Comparison of ENCODE assay signal across 32 cellular contexts in genomic region chr2:80326861-80327260, GRCh38. TPM values are rescaled to one million over a fixed set of nuclear protein-coding genes. Genes with fewer than 3 reads are reported as not detected.
"Had no signal": no experiment of that assay in that cellular context is flagged by ENCODE, and none has a peak within 500 bp of the region (broad histone marks: within the 10 kb centered on the region; RNA-seq: fewer than 3 reads in every experiment).

No MANE protein-coding gene starts in this region.

- H3K9me3 ChIP-seq: ascending aorta, MG63, Peyer's patch, SJSA1 had no signal

- H3K27ac ChIP-seq: ascending aorta, cardiac muscle cell, Peyer's patch, SJSA1, WERI-Rb-1 had no signal

- H3K27me3 ChIP-seq: ascending aorta, cardiac muscle cell, SJSA1 had no signal

- DNase-seq: activated CD4-positive, alpha-beta memory T cell treated with anti-CD3 and anti-CD28 coated beads, Interleukin-2, amount 10 ng/mL, durations not matched to agents 7 days and 5 days; activated CD4-positive, alpha-beta T cell treated with anti-CD3 and anti-CD28 coated beads for 1 hour; activated CD4-positive, alpha-beta T cell treated with anti-CD3 and anti-CD28 coated beads for 48 hours; activated CD4-positive, CD25-positive, alpha-beta regulatory T cell; activated CD8-positive, alpha-beta memory T cell treated with anti-CD3 and anti-CD28 coated beads for 24 hours; activated CD8-positive, alpha-beta memory T cell treated with anti-CD3 and anti-CD28 coated beads, Interleukin-2, amount 10 ng/mL, durations not matched to agents 7 days and 5 days; activated CD8-positive, alpha-beta memory T cell treated with anti-CD3 and anti-CD28 coated beads, Interleukin-2, amount 50 U/mL, for 48 hours; activated effector memory CD4-positive, alpha-beta T cell treated with anti-CD3 and anti-CD28 coated beads, Interleukin-2, amount 50 U/mL, for 16 hours; activated naive CD4-positive, alpha-beta T cell treated with Interleukin-2 at 50 U/mL for 16 hours; activated naive CD8-positive, alpha-beta T cell treated with anti-CD3 and anti-CD28 coated beads, Interleukin-2, amount 10 ng/mL, durations not matched to agents 7 days and 5 days; activated T-cell treated with anti-CD3 and anti-CD28 coated beads, Interleukin-2, amount 50 U/mL, for 72 hours; KG1; NCI-H1048; NCI-H1105 treated with DMSO at 0.1 percent for 48 hours; NCI-H1436; NCI-H2029; NCI-H748 treated with DMSO at 0.1 percent for 48 hours; NK-92 treated with Interleukin-12 subunit alpha and Interleukin-12 subunit beta, amount 100 ng/mL, for 24 hours; Peyer's patch; SHP77 treated with DMSO at 0.1 percent for 48 hours; T1000 had no signal

- ATAC-seq: activated CD8-positive, alpha-beta memory T cell treated with anti-CD3 and anti-CD28 coated beads, Interleukin-2, amount 10 ng/mL, durations not matched to agents 7 days and 5 days; activated T-cell treated with anti-CD3 and anti-CD28 coated beads, Interleukin-2, amount 50 U/mL, for 72 hours; activated T-helper 17 cell treated with anti-CD3 and anti-CD28 coated beads, Interleukin-2, amount 50 U/mL, for 72 hours; PC-3 had no signal

- H3K4me1 Mint-ChIP-seq: activated CD4-positive, alpha-beta memory T cell treated with anti-CD3 and anti-CD28 coated beads, Interleukin-2, amount 10 ng/mL, durations not matched to agents 7 days and 5 days; activated CD8-positive, alpha-beta memory T cell treated with anti-CD3 and anti-CD28 coated beads, Interleukin-2, amount 10 ng/mL, durations not matched to agents 7 days and 5 days; activated naive CD4-positive, alpha-beta T cell treated with anti-CD3 and anti-CD28 coated beads, Interleukin-2, amount 50 U/mL, for 24 hours; activated naive CD8-positive, alpha-beta T cell treated with anti-CD3 and anti-CD28 coated beads, Interleukin-2, amount 10 ng/mL, durations not matched to agents 7 days and 5 days; activated T-helper 17 cell treated with anti-CD3 and anti-CD28 coated beads, Interleukin-2, amount 50 U/mL, for 72 hours had no signal

- H3K4me1 ChIP-seq: ascending aorta, Peyer's patch, SJSA1 had no signal

- H3K27ac Mint-ChIP-seq: activated CD4-positive, alpha-beta memory T cell treated with anti-CD3 and anti-CD28 coated beads, Interleukin-2, amount 10 ng/mL, durations not matched to agents 7 days and 5 days; activated CD8-positive, alpha-beta memory T cell treated with anti-CD3 and anti-CD28 coated beads, Interleukin-2, amount 10 ng/mL, durations not matched to agents 7 days and 5 days; activated naive CD4-positive, alpha-beta T cell treated with anti-CD3 and anti-CD28 coated beads, Interleukin-2, amount 50 U/mL, for 24 hours; activated naive CD8-positive, alpha-beta T cell treated with anti-CD3 and anti-CD28 coated beads, Interleukin-2, amount 10 ng/mL, durations not matched to agents 7 days and 5 days; activated T-cell treated with anti-CD3 and anti-CD28 coated beads, Interleukin-2, amount 50 U/mL, for 72 hours; activated T-helper 17 cell treated with anti-CD3 and anti-CD28 coated beads, Interleukin-2, amount 50 U/mL, for 72 hours had no signal

- H3K9me3 Mint-ChIP-seq: activated naive CD4-positive, alpha-beta T cell treated with anti-CD3 and anti-CD28 coated beads, Interleukin-2, amount 50 U/mL, for 24 hours had no signal

- H3K4me3 ChIP-seq: ascending aorta, cardiac muscle cell, MG63, Peyer's patch, SJSA1 had no signal

- H3K4me3 Mint-ChIP-seq: activated CD4-positive, alpha-beta memory T cell treated with anti-CD3 and anti-CD28 coated beads, Interleukin-2, amount 10 ng/mL, durations not matched to agents 7 days and 5 days; activated CD8-positive, alpha-beta memory T cell treated with anti-CD3 and anti-CD28 coated beads, Interleukin-2, amount 10 ng/mL, durations not matched to agents 7 days and 5 days; activated naive CD4-positive, alpha-beta T cell treated with anti-CD3 and anti-CD28 coated beads, Interleukin-2, amount 50 U/mL, for 24 hours; activated naive CD8-positive, alpha-beta T cell treated with anti-CD3 and anti-CD28 coated beads, Interleukin-2, amount 10 ng/mL, durations not matched to agents 7 days and 5 days; activated T-cell treated with anti-CD3 and anti-CD28 coated beads, Interleukin-2, amount 50 U/mL, for 72 hours; activated T-helper 17 cell treated with anti-CD3 and anti-CD28 coated beads, Interleukin-2, amount 50 U/mL, for 72 hours had no signal

- H3K36me3 ChIP-seq: ascending aorta, cardiac muscle cell, MG63, Peyer's patch, SJSA1, WERI-Rb-1 had no signal

- H3K36me3 Mint-ChIP-seq: activated CD8-positive, alpha-beta memory T cell treated with anti-CD3 and anti-CD28 coated beads, Interleukin-2, amount 10 ng/mL, durations not matched to agents 7 days and 5 days; activated naive CD4-positive, alpha-beta T cell treated with anti-CD3 and anti-CD28 coated beads, Interleukin-2, amount 50 U/mL, for 24 hours; activated naive CD8-positive, alpha-beta T cell treated with anti-CD3 and anti-CD28 coated beads, Interleukin-2, amount 10 ng/mL, durations not matched to agents 7 days and 5 days had no signal

RNA-seq across cellular contexts. Expression of gene LRRTM1, which starts 22.3 kb away (rescaled TPM):
- total RNA-seq: activated CD4-positive, alpha-beta memory T cell treated with anti-CD3 and anti-CD28 coated beads, Interleukin-2, amount 10 ng/mL, durations not matched to agents 7 days and 5 days; activated CD8-positive, alpha-beta memory T cell treated with anti-CD3 and anti-CD28 coated beads, Interleukin-2, amount 10 ng/mL, durations not matched to agents 7 days and 5 days; activated naive CD8-positive, alpha-beta T cell treated with anti-CD3 and anti-CD28 coated beads, Interleukin-2, amount 10 ng/mL, durations not matched to agents 7 days and 5 days; activated T-cell treated with anti-CD3 and anti-CD28 coated beads, Interleukin-2, amount 50 U/mL, for 72 hours; activated T-helper 17 cell treated with anti-CD3 and anti-CD28 coated beads, Interleukin-2, amount 50 U/mL, for 72 hours; NCI-H460; PC-3; Peyer's patch; SJSA1; T-helper 1 cell treated with Interleukin-12 subunit alpha and Interleukin-12 subunit beta and Interleukin-4 antibody, amounts not matched to agents 30 ng/mL and 1 ng/mL, for 36 hours; T-helper 2 cell treated with Interferon-gamma antibody and Interleukin-4, amounts not matched to agents 100 ng/mL and 5 ng/mL, for 36 hours had no signal
